In the genomic region with DNA sequence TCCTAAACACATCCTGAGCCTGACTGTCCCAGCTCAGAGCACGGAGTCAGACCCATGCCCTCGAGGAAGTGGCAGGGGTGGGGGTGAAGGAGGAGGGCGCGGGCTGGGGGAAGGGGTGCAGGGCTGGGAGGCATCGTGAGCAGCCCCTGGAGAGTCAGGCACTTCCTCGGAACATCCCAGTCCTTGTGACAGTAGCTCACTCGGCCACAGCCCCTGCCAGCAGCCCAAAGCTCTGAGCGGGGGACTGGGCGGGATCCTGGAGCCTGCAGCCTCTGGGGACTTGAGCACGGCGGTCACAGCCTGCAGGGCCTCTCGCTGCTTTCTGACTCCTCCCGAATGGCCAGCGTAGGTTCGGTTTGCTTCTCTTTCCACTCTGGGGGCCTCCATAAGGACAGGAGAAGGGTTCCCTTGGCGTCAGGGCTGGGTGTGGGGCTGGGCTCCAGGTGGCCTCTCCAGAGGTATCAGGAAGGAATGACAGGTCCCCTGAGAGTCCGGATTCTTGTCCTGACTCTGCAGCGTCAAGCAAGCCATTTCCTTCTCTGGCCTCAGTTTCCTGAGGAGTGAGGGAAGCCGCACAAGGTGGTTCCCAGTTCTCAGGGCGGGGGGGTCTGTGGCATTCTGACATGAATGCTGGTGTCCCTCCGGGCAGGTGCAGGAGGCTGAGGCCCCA, we compare ENCODE assay signal across 14 cellular contexts. TPM values are rescaled to one million over a fixed set of nuclear protein-coding genes. Genes with fewer than 3 reads are reported as not detected.
DNase-seq lines count a peak whose midpoint lies in the region; ATAC-seq and TF ChIP-seq lines count a peak whose summit lies in the region.
"Had no signal": no experiment of that assay in that cellular context is flagged by ENCODE, and none has a peak within 500 bp of the region (broad histone marks: within the 10 kb centered on the region; RNA-seq: fewer than 3 reads in every experiment).

No MANE protein-coding gene starts in this region.

- H3K4me3 Mint-ChIP-seq in CD14-positive monocyte, result no peak overlapping the region
- H3K4me3 Mint-ChIP-seq in activated CD4-positive, alpha-beta memory T cell treated with anti-CD3 and anti-CD28 coated beads, Interleukin-2, amount 10 ng/mL, durations not matched to agents 7 days and 5 days, result no peak overlapping the region
- H3K4me3 Mint-ChIP-seq in Calu3 (ENCODE audit: low read depth, unreplicated experiment), result no peak overlapping the region

- H3K36me3 ChIP-seq in BE2C, result no peaks in the 10 kb centered on the region
- H3K36me3 ChIP-seq: esophagus squamous epithelium, SJCRH30 had no signal

- H3K9me3 Mint-ChIP-seq in CD14-positive monocyte, result no peaks in the 10 kb centered on the region
- H3K9me3 Mint-ChIP-seq in activated CD4-positive, alpha-beta memory T cell treated with anti-CD3 and anti-CD28 coated beads, Interleukin-2, amount 10 ng/mL, durations not matched to agents 7 days and 5 days, result no peaks in the 10 kb centered on the region
- H3K9me3 Mint-ChIP-seq in Calu3 (ENCODE audit: low read depth, unreplicated experiment), result no peaks in the 10 kb centered on the region

- CTCF ChIA-PET in activated CD4-positive, alpha-beta memory T cell treated with anti-CD3 and anti-CD28 coated beads, Interleukin-2, amount 10 ng/mL, durations not matched to agents 7 days and 5 days (lab: Charles Lee), result interaction anchor here (1.4 kb wide), 1 partner anchor 20 kb away, joined by 4 read pairs; a partner anchor contains a TSS
- CTCF ChIA-PET in Calu3 (lab: Charles Lee), result interaction anchor here (0.5 kb wide), 1 partner anchor 29 kb away, joined by 6 read pairs; no protein-coding TSS in a partner anchor

- H3K27me3 Mint-ChIP-seq in CD14-positive monocyte (ENCODE audit: low read depth in 3 of 3) (no peaks in the 10 kb centered on the region), Calu3 (ENCODE audit: unreplicated experiment) (peaks cover 89% of the 10 kb centered on the region)
- no peaks in the 10 kb centered on the region for H3K27me3 Mint-ChIP-seq in activated CD4-positive, alpha-beta memory T cell treated with anti-CD3 and anti-CD28 coated beads, Interleukin-2, amount 10 ng/mL, durations not matched to agents 7 days and 5 days

- peaks cover 8% of the 10 kb centered on the region for H3K4me1 ChIP-seq in BE2C

- no peak for ATAC-seq in HG02610 (IDR thresholded peaks at IDR 0.05; ENCODE audit: unreplicated experiment)
- ATAC-seq: HCT116, left colon had no signal

- H3K9me3 ChIP-seq in BE2C, result no peaks in the 10 kb centered on the region
- H3K9me3 ChIP-seq: esophagus squamous epithelium, SJCRH30 had no signal

- TF ChIP-seq CTCF in BE2C (IDR thresholded peaks at IDR 0.05; ENCODE audit: low read depth, low read length), result no peak
- no peak for TF ChIP-seq CTCF in CD14-positive monocyte (IDR thresholded peaks at IDR 0.05)
- no peak for TF ChIP-seq CTCF in Calu3 (IDR thresholded peaks at IDR 0.05; ENCODE audit: unreplicated experiment)

- intact Hi-C loops in CD14-positive monocyte (cut with micrococcal nuclease) (no loop called here), Calu3 (cut with micrococcal nuclease; ENCODE audit: unreplicated experiment) (no loop called here)

- DNase-seq in BE2C, result peak; percentile 67
- no peak for DNase-seq in CD14-positive monocyte (ENCODE audit: low spot score)
- DNase-seq in activated CD4-positive, alpha-beta memory T cell treated with anti-CD3 and anti-CD28 coated beads, Interleukin-2, amount 10 ng/mL, durations not matched to agents 7 days and 5 days, result no peak
- peak; percentile 45 for DNase-seq in hepatic stellate cell (ENCODE audit: low spot score)
- no peak for DNase-seq in Calu3
- no peak for DNase-seq in RPMI8226
- no peak for DNase-seq in NCI-H510A treated with DMSO at 0.1 percent for 48 hours (lab: John Stamatoyannopoulos, UW)
- DNase-seq: esophagus squamous epithelium, NCI-H1105 treated with DMSO at 0.1 percent for 48 hours had no signal

- BruUV-seq in Calu3 (replicated peaks; lab: Mats Ljungman, UMichigan), result no TSS peak

- H3K4me1 Mint-ChIP-seq in CD14-positive monocyte (peaks cover 94% of the 10 kb centered on the region), Calu3 (ENCODE audit: low read depth, unreplicated experiment) (no peaks in the 10 kb centered on the region)
- H3K4me1 Mint-ChIP-seq in activated CD4-positive, alpha-beta memory T cell treated with anti-CD3 and anti-CD28 coated beads, Interleukin-2, amount 10 ng/mL, durations not matched to agents 7 days and 5 days, result peaks cover 94% of the 10 kb centered on the region

- H3K27me3 ChIP-seq in BE2C, result no peaks in the 10 kb centered on the region
- H3K27me3 ChIP-seq: esophagus squamous epithelium, SJCRH30 had no signal

- H3K27ac Mint-ChIP-seq in CD14-positive monocyte, result peak overlapping the region in 6 of 7 donors; percentile 46 to 94 (median 86)
- peak overlapping the region; percentile 96 for H3K27ac Mint-ChIP-seq in activated CD4-positive, alpha-beta memory T cell treated with anti-CD3 and anti-CD28 coated beads, Interleukin-2, amount 10 ng/mL, durations not matched to agents 7 days and 5 days
- no peak overlapping the region for H3K27ac Mint-ChIP-seq in Calu3 (ENCODE audit: unreplicated experiment)

- H3K4me3 ChIP-seq in BE2C (ENCODE audit: low read depth, low read length), result peak overlapping the region; percentile 31
- H3K4me3 ChIP-seq: esophagus squamous epithelium, SJCRH30 had no signal

- H3K36me3 Mint-ChIP-seq in CD14-positive monocyte, result peaks cover 44 to 76% of the 10 kb centered on the region in 2 donors
- peaks cover 62% of the 10 kb centered on the region for H3K36me3 Mint-ChIP-seq in activated CD4-positive, alpha-beta memory T cell treated with anti-CD3 and anti-CD28 coated beads, Interleukin-2, amount 10 ng/mL, durations not matched to agents 7 days and 5 days (ENCODE audit: low read depth)
- peaks cover 10% of the 10 kb centered on the region for H3K36me3 Mint-ChIP-seq in Calu3 (ENCODE audit: insufficient read depth, unreplicated experiment)

- POLR2A ChIA-PET in activated CD4-positive, alpha-beta memory T cell treated with anti-CD3 and anti-CD28 coated beads, Interleukin-2, amount 10 ng/mL, durations not matched to agents 7 days and 5 days (lab: Charles Lee), result interaction anchor here (0.8 to 8.5 kb wide), 6 partner anchors 9 to 28 kb away, joined by 3 to 188 read pairs (median 4); a partner anchor contains a TSS

RNA-seq across cellular contexts. Expression of a gene that starts 20.9 kb away (rescaled TPM):
- polyA plus RNA-seq in BE2C (2012; ENCODE audit: insufficient read depth, insufficient read length, low read depth), result 7.2 TPM
- polyA plus RNA-seq in CD14-positive monocyte, result 10 to 100 TPM; 85.9 to 86.8 TPM
- 100 to 1,000 TPM; 181 to 187 TPM for total RNA-seq in activated CD4-positive, alpha-beta memory T cell treated with anti-CD3 and anti-CD28 coated beads, Interleukin-2, amount 10 ng/mL, durations not matched to agents 7 days and 5 days
- total RNA-seq in Calu3 (2022), result not detected in 2 replicates
- total RNA-seq: temporal lobe had no signal

RNA-seq across cellular contexts. Expression of a gene that starts 55.1 kb away (rescaled TPM):
- 387 TPM for polyA plus RNA-seq in BE2C (2012; ENCODE audit: insufficient read depth, insufficient read length, low read depth)
- 10 to 100 TPM; 53.2 to 68.0 TPM for polyA plus RNA-seq in CD14-positive monocyte
- total RNA-seq in activated CD4-positive, alpha-beta memory T cell treated with anti-CD3 and anti-CD28 coated beads, Interleukin-2, amount 10 ng/mL, durations not matched to agents 7 days and 5 days, result 10 to 100 TPM; 12.4 to 13.9 TPM
- 404 and 463 TPM in 2 replicates for total RNA-seq in Calu3 (2022)

Comparison
In these comparisons a context has a peak if more than half of its experiments do, and no peak if none do; other contexts are left out.
1. DNase-seq: peak in BE2C (single experiment) and hepatic stellate cell (single experiment); none in CD14-positive monocyte (single experiment), activated CD4-positive, alpha-beta memory T cell treated with anti-CD3 and anti-CD28 coated beads, Interleukin-2, amount 10 ng/mL, durations not matched to agents 7 days and 5 days (single experiment), Calu3 (single experiment), RPMI8226 (single experiment) and NCI-H510A treated with DMSO at 0.1 percent for 48 hours (single experiment).
2. RNA of a gene that starts 20.9 kb away (total RNA-seq): 181 to 187 TPM in activated CD4-positive, alpha-beta memory T cell treated with anti-CD3 and anti-CD28 coated beads, Interleukin-2, amount 10 ng/mL, durations not matched to agents 7 days and 5 days; not detected in Calu3; every median in the first group is over 100 times any median in the second.
3. RNA of a gene that starts 55.1 kb away (total RNA-seq): 404 to 463 TPM in Calu3; 12.4 to 13.9 TPM in activated CD4-positive, alpha-beta memory T cell treated with anti-CD3 and anti-CD28 coated beads, Interleukin-2, amount 10 ng/mL, durations not matched to agents 7 days and 5 days; every median in the first group is over 10 times any median in the second.